In genomic region chr6:140285471-140285870, GRCh38 we compare ENCODE assay signal across 30 cellular contexts.
DNase-seq lines count a peak whose midpoint lies in the region; ATAC-seq and TF ChIP-seq lines count a peak whose summit lies in the region.
"Had no signal": no experiment of that assay in that cellular context is flagged by ENCODE, and none has a peak within 500 bp of the region (broad histone marks: within the 10 kb centered on the region; RNA-seq: fewer than 3 reads in every experiment).

No MANE protein-coding gene starts in this region.

- no peak overlapping the region for H3K27ac ChIP-seq in left ventricle myocardium inferior (replicated peaks)
- H3K27ac ChIP-seq in neuronal stem cell (replicated peaks; ENCODE audit: low read length) = no peak overlapping the region
- H3K27ac ChIP-seq: A549, esophagus muscularis mucosa, ovary, right atrium auricular region, stomach, vagina had no signal

- H3K9me3 ChIP-seq in left ventricle myocardium inferior (replicated peaks) = no peaks in the 10 kb centered on the region
- peaks cover 0 to under 1% of the 10 kb centered on the region in 2 donors for H3K9me3 ChIP-seq in neuronal stem cell (replicated peaks in 1 of 2; ENCODE audit: control insufficient read depth in 2 of 2, insufficient read depth in 1 of 2, low read depth in 1 of 2, low read length in 2 of 2)
- H3K9me3 ChIP-seq: A549, esophagus muscularis mucosa, ovary, right atrium auricular region, stomach, vagina had no signal

- no peak overlapping the region for H2AK5ac ChIP-seq in neuronal stem cell (ENCODE audit: low read depth, low read length)

- no peak overlapping the region for H3K4me2 ChIP-seq in neuronal stem cell (ENCODE audit: insufficient read depth, low read length, poor library complexity, severe bottlenecking)
- H3K4me2 ChIP-seq: A549 had no signal

- no peak overlapping the region for H3K18ac ChIP-seq in neuronal stem cell (ENCODE audit: low read length)

- WGBS in neuronal stem cell (ENCODE audit: extremely low coverage in 2 of 2, insufficient read length in 2 of 2, insufficient replicate concordance in 1 of 2), 2 donors = no CpG with 5 or more reads among the region's 2 CpGs

- no peak overlapping the region for H2BK5ac ChIP-seq in neuronal stem cell (ENCODE audit: low read length)

- H3K4me3 ChIP-seq in left ventricle myocardium inferior (no peak overlapping the region), fibroblast of villous mesenchyme (ENCODE audit: low read depth, low read length) (no peak overlapping the region), neuronal stem cell (ENCODE audit: low read length in 2 of 2) (no peak overlapping the region)
- H3K4me3 ChIP-seq: A549, esophagus muscularis mucosa, ovary, right atrium auricular region, stomach, vagina had no signal

- intact Hi-C loops in left ventricle myocardium superior (cut with micrococcal nuclease) = no loop called here
- intact Hi-C loops in left ventricle myocardium inferior (cut with micrococcal nuclease) = no loop called here

- no peak overlapping the region for H2BK120ac ChIP-seq in neuronal stem cell (ENCODE audit: low read depth, low read length)

- peak overlapping the region; percentile 68 for H2AFZ ChIP-seq in neuronal stem cell (ENCODE audit: low read length)

- peak; percentile 48 for ATAC-seq in left ventricle myocardium superior
- no peak for ATAC-seq in activated CD4-positive, CD25-positive, alpha-beta regulatory T cell treated with anti-CD3 and anti-CD28 coated beads, Interleukin-2, amount 50 U/mL, for 24 hours
- ATAC-seq: A549; activated CD8-positive, alpha-beta T cell treated with anti-CD3 and anti-CD28 coated beads for 36 hours; left colon; naive thymus-derived CD4-positive, alpha-beta T cell had no signal

- H3K79me1 ChIP-seq in neuronal stem cell (ENCODE audit: low read depth, low read length) = no peaks in the 10 kb centered on the region

- no peak overlapping the region for H3K4ac ChIP-seq in neuronal stem cell (ENCODE audit: low read length)

- no peak overlapping the region for H2BK12ac ChIP-seq in neuronal stem cell (ENCODE audit: low read length)

- H3K23ac ChIP-seq in neuronal stem cell (ENCODE audit: low read depth, low read length, poor library complexity) = no peak overlapping the region

- H3K27me3 ChIP-seq in left ventricle myocardium inferior (ENCODE audit: low read depth) = no peaks in the 10 kb centered on the region
- H3K27me3 ChIP-seq in neuronal stem cell (ENCODE audit: control insufficient read depth in 3 of 3, insufficient read depth in 3 of 3, low read depth in 1 of 3, low read length in 3 of 3) = no peaks in the 10 kb centered on the region
- H3K27me3 ChIP-seq: esophagus muscularis mucosa, ovary, right atrium auricular region, stomach, vagina had no signal

- H2BK15ac ChIP-seq in neuronal stem cell (ENCODE audit: low read length) = no peak overlapping the region

- no peak for TF ChIP-seq CTCF in left ventricle myocardium inferior (IDR thresholded peaks at IDR 0.05; ENCODE audit: borderline replicate concordance)
- no peak for TF ChIP-seq CTCF in fibroblast of villous mesenchyme (IDR thresholded peaks at IDR 0.05; ENCODE audit: insufficient read depth, low read depth, low read length)

- H3K36me3 ChIP-seq in left ventricle myocardium inferior (no peaks in the 10 kb centered on the region), neuronal stem cell (replicated peaks in 1 of 2; ENCODE audit: control insufficient read depth in 2 of 2, insufficient read depth in 2 of 2, low read length in 2 of 2) (no peaks in the 10 kb centered on the region)
- H3K36me3 ChIP-seq: esophagus muscularis mucosa, ovary, right atrium auricular region, stomach, vagina had no signal

- no peak overlapping the region for H4K91ac ChIP-seq in neuronal stem cell (ENCODE audit: low read depth, low read length, poor library complexity)

- no peak overlapping the region for H3K9ac ChIP-seq in neuronal stem cell (ENCODE audit: low read depth, low read length, poor library complexity)

- H3K4me1 ChIP-seq in left ventricle myocardium inferior = peaks cover 14% of the 10 kb centered on the region
- H3K4me1 ChIP-seq in neuronal stem cell (ENCODE audit: control insufficient read depth in 2 of 2, insufficient read depth in 1 of 2, low read depth in 1 of 2, low read length in 2 of 2) = peaks cover 0 to 1% of the 10 kb centered on the region in 2 donors
- H3K4me1 ChIP-seq: A549, esophagus muscularis mucosa, stomach, vagina had no signal

- H4K8ac ChIP-seq in neuronal stem cell (ENCODE audit: low read depth, low read length) = no peak overlapping the region

- no peak overlapping the region for H3K14ac ChIP-seq in neuronal stem cell (ENCODE audit: low read length)

- DNase-seq in left ventricle myocardium superior = no peak
- no peak for DNase-seq in left ventricle myocardium inferior
- DNase-seq in fibroblast of villous mesenchyme (ENCODE audit: low read depth) = peak; percentile 12
- no peak for DNase-seq in neuronal stem cell (ENCODE audit: low spot score)
- no peak for DNase-seq in NCI-H1092 (lab: John Stamatoyannopoulos, UW)
- DNase-seq in hepatic stellate cell (ENCODE audit: low spot score) = no peak
- DNase-seq in NCI-H2196 treated with DMSO at 0.1 percent for 48 hours (lab: John Stamatoyannopoulos, UW; ENCODE audit: unreplicated experiment) = no peak
- DNase-seq: activated CD4-positive, alpha-beta T cell treated with anti-CD3 and anti-CD28 coated beads for 1 hour; activated CD8-positive, alpha-beta memory T cell treated with anti-CD3 and anti-CD28 coated beads, Interleukin-2, amount 50 U/mL, for 48 hours; activated CD8-positive, alpha-beta T cell treated with anti-CD3 and anti-CD28 coated beads for 36 hours; activated naive CD4-positive, alpha-beta T cell treated with Interleukin-2 at 50 U/mL for 16 hours; AML-193; Calu3; caudate nucleus; CD4-positive, CD25-positive, alpha-beta regulatory T cell; DMS79; hippocampal formation; left colon; naive thymus-derived CD4-positive, alpha-beta T cell; NCI-H2107; NCI-H446 treated with DMSO at 0.1 percent for 48 hours; ovary; stimulated activated CD4-positive, alpha-beta T cell treated with anti-CD3 and anti-CD28 coated beads, Interleukin-4, amount 100 ng/mL, for 1 hour; stomach; T-helper 2 cell had no signal
